In the genomic region with DNA sequence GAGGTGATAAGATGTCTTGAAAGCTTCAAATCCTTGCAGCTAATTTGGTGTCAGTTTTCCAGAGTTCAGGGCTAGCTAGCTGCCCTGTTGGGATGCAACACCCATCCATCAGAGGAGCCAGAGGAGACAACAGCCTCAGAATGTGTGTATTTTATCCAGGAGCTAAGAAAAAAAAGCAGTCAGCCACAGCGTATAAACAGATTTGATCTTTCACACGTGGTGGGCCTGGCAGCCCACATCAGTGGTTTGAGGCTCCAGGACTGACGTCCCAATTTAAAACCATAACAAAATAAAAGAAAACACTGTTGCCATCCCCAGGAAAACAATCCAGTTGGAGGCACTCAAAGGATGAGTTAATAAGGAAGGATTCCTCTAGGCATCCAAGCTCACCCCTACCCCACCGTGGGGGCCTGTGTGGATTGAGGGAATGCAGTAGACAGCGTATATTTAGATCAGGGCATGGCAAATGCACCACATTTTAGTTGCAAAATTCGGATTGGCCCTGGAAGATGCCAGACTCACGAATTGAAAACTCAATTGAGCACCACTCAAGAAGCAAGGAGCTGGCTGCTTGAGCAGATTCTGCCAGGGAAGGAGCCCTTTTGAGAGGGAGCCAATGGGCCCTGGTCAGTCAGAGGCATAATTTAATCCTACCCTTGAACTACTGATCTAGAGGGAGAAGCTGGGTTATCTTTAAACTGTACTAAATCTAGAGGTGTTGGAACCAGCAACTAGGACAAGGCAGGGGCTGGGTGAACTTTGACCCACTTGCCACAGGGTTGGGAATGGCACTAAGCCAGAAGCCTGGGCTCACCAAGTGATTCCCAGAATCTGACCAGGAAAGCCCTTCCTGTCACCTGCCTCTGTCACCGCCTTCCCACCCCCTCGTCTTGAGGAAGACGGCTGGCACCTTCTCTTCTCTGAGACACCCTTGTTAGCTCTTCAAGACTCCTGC, we compare ENCODE assay signal across 21 cellular contexts. TPM values are rescaled to one million over a fixed set of nuclear protein-coding genes. Genes with fewer than 3 reads are reported as not detected.
A peak's percentile ranks its signal among the peaks of the same experiment; 100 is the strongest.
DNase-seq lines count a peak whose midpoint lies in the region; ATAC-seq and TF ChIP-seq lines count a peak whose summit lies in the region.
"Had no signal": no experiment of that assay in that cellular context is flagged by ENCODE, and none has a peak within 500 bp of the region (broad histone marks: within the 10 kb centered on the region; RNA-seq: fewer than 3 reads in every experiment).

No MANE protein-coding gene starts in this region.

- H3K9me3 Mint-ChIP-seq in activated CD8-positive, alpha-beta T cell treated with anti-CD3 and anti-CD28 coated beads for 36 hours: no peaks in the 10 kb centered on the region
- H3K9me3 Mint-ChIP-seq in immature natural killer cell (peaks cover 0 to 3% (median 0%) of the 10 kb centered on the region in 6 donors), neural crest cell (peaks cover 2% of the 10 kb centered on the region)
- H3K9me3 Mint-ChIP-seq: H9; stimulated activated naive B cell treated with anti-CD40 and anti-IgM and Interleukin-4, amounts not matched to agents 10 μg/mL and 1 μg/mL and 100 μg/mL, for 72 hours had no signal

- CTCF ChIA-PET in activated CD8-positive, alpha-beta T cell treated with anti-CD3 and anti-CD28 coated beads for 36 hours (lab: Charles Lee): interaction anchor here (1.1 kb wide), 1 partner anchor 17 kb away, joined by 3 read pairs; no protein-coding TSS in a partner anchor

- intact Hi-C loops in activated CD8-positive, alpha-beta T cell treated with anti-CD3 and anti-CD28 coated beads for 36 hours (cut with micrococcal nuclease): no loop called here

- POLR2A ChIA-PET in activated CD8-positive, alpha-beta T cell treated with anti-CD3 and anti-CD28 coated beads for 36 hours (lab: Charles Lee): interaction anchor here (0.7 kb wide), 1 partner anchor 573 kb away, joined by 3 read pairs; no protein-coding TSS in a partner anchor

- H3K4me1 Mint-ChIP-seq in activated CD8-positive, alpha-beta T cell treated with anti-CD3 and anti-CD28 coated beads for 36 hours (ENCODE audit: low read depth): peaks cover 7% of the 10 kb centered on the region
- H3K4me1 Mint-ChIP-seq in immature natural killer cell (peaks cover 13 to 16% of the 10 kb centered on the region in 2 donors), neural crest cell (peaks cover under 1% of the 10 kb centered on the region)
- H3K4me1 Mint-ChIP-seq: H9; stimulated activated naive B cell treated with anti-CD40 and anti-IgM and Interleukin-4, amounts not matched to agents 10 μg/mL and 1 μg/mL and 100 μg/mL, for 72 hours had no signal

- DNase-seq in EH (ENCODE audit: low read depth): peak; percentile 9
- peak; percentile 34 for DNase-seq in activated CD8-positive, alpha-beta T cell treated with anti-CD3 and anti-CD28 coated beads for 36 hours
- peak; percentile 66 to 77 (median 68) for DNase-seq in immature natural killer cell
- DNase-seq in neural crest cell (ENCODE audit: low read depth, low spot score): no peak
- DNase-seq in putamen (ENCODE audit: low spot score): no peak
- DNase-seq: activated CD4-positive, alpha-beta T cell treated with anti-CD3 and anti-CD28 coated beads for 48 hours; activated naive CD4-positive, alpha-beta T cell treated with Interleukin-2 at 50 U/mL for 16 hours; AML-193; H9; NCI-H187; NCI-H2227 treated with DMSO at 0.1 percent for 48 hours; ovary; PC-3; SIG-M5; sigmoid colon; stimulated activated naive B cell treated with anti-CD40 and anti-IgM and Interleukin-4, amounts not matched to agents 10 μg/mL and 1 μg/mL and 100 μg/mL, for 72 hours; T-helper 1 cell; transverse colon had no signal

- H3K27ac Mint-ChIP-seq in activated CD8-positive, alpha-beta T cell treated with anti-CD3 and anti-CD28 coated beads for 36 hours: no peak overlapping the region
- H3K27ac Mint-ChIP-seq in immature natural killer cell (peak overlapping the region in 5 of 6 donors; percentile 59 to 90 (median 76)), neural crest cell (ENCODE audit: unreplicated experiment) (peak overlapping the region; percentile 35)
- H3K27ac Mint-ChIP-seq: H9; stimulated activated naive B cell treated with anti-CD40 and anti-IgM and Interleukin-4, amounts not matched to agents 10 μg/mL and 1 μg/mL and 100 μg/mL, for 72 hours had no signal

- peaks cover 12% of the 10 kb centered on the region for H3K27me3 Mint-ChIP-seq in activated CD8-positive, alpha-beta T cell treated with anti-CD3 and anti-CD28 coated beads for 36 hours
- peaks cover 15 to 71% (median 38%) of the 10 kb centered on the region in 3 donors for H3K27me3 Mint-ChIP-seq in immature natural killer cell (ENCODE audit: low read depth in 3 of 3)
- H3K27me3 Mint-ChIP-seq in neural crest cell (ENCODE audit: low read depth): peaks cover 3% of the 10 kb centered on the region

- no peak for ATAC-seq in activated CD8-positive, alpha-beta T cell treated with anti-CD3 and anti-CD28 coated beads for 36 hours
- ATAC-seq in GM19467 (IDR thresholded peaks at IDR 0.05; ENCODE audit: unreplicated experiment) (no peak), GM18511 (IDR thresholded peaks at IDR 0.05; ENCODE audit: unreplicated experiment) (no peak)
- ATAC-seq: PC-3; stimulated activated naive B cell treated with anti-CD40 and anti-IgM and Interleukin-4, amounts not matched to agents 10 μg/mL and 1 μg/mL and 100 μg/mL, for 72 hours had no signal

- TF ChIP-seq CTCF in activated CD8-positive, alpha-beta T cell treated with anti-CD3 and anti-CD28 coated beads for 36 hours (IDR thresholded peaks at IDR 0.05): no peak
- no peak for TF ChIP-seq CTCF in neural crest cell (conservative IDR thresholded peaks at IDR 0.05)

- H3K36me3 Mint-ChIP-seq in activated CD8-positive, alpha-beta T cell treated with anti-CD3 and anti-CD28 coated beads for 36 hours (ENCODE audit: low read depth): no peaks in the 10 kb centered on the region
- H3K36me3 Mint-ChIP-seq in immature natural killer cell (no peaks in the 10 kb centered on the region), neural crest cell (ENCODE audit: low read depth) (no peaks in the 10 kb centered on the region)
- H3K36me3 Mint-ChIP-seq: stimulated activated naive B cell treated with anti-CD40 and anti-IgM and Interleukin-4, amounts not matched to agents 10 μg/mL and 1 μg/mL and 100 μg/mL, for 72 hours had no signal

- H3K4me3 Mint-ChIP-seq in activated CD8-positive, alpha-beta T cell treated with anti-CD3 and anti-CD28 coated beads for 36 hours: no peak overlapping the region
- H3K4me3 Mint-ChIP-seq in immature natural killer cell (peak overlapping the region in 4 of 5 donors; percentile 5 to 65 (median 38)), neural crest cell (no peak overlapping the region)
- H3K4me3 Mint-ChIP-seq: H9; stimulated activated naive B cell treated with anti-CD40 and anti-IgM and Interleukin-4, amounts not matched to agents 10 μg/mL and 1 μg/mL and 100 μg/mL, for 72 hours had no signal

RNA-seq across cellular contexts. Expression of a gene that starts 17.5 kb away (rescaled TPM):
- not detected for total RNA-seq in activated CD8-positive, alpha-beta T cell treated with anti-CD3 and anti-CD28 coated beads for 36 hours
- not detected for polyA plus RNA-seq in immature natural killer cell
- total RNA-seq in neural crest cell: 0.19 and 0.32 TPM in 2 replicates
- total RNA-seq: H9, HT-29 had no signal

Comparison
In these comparisons a context has a peak if more than half of its experiments do, and no peak if none do; other contexts are left out.
1. DNase-seq: peak in EH (single experiment), activated CD8-positive, alpha-beta T cell treated with anti-CD3 and anti-CD28 coated beads for 36 hours (single experiment) and immature natural killer cell (3 of 3); none in neural crest cell (single experiment) and putamen (single experiment).
2. H3K4me3 Mint-ChIP-seq: peak in immature natural killer cell (4 of 5); none in activated CD8-positive, alpha-beta T cell treated with anti-CD3 and anti-CD28 coated beads for 36 hours (single experiment) and neural crest cell (single experiment).